In genomic region chr19:15464394-15465385, GRCh38 we compare ENCODE assay signal across 8 cellular contexts. TPM values are rescaled to one million over a fixed set of nuclear protein-coding genes. Genes with fewer than 3 reads are reported as not detected.
DNase-seq lines count a peak whose midpoint lies in the region; ATAC-seq, FAIRE-seq and TF ChIP-seq lines count a peak whose summit lies in the region.

RASAL3 (minus strand) TSS chr19:15464544; CDS start chr19:15464358, 186 bp downstream.

- H3K4me1 Mint-ChIP-seq in CD4-positive, alpha-beta T cell (ENCODE audit: low read depth), result peaks cover 66% of the 10 kb centered on the region

- H3K4me3 ChIP-seq in endothelial cell of umbilical vein (replicated peaks in 1 of 3; ENCODE audit: insufficient read depth in 1 of 3, low read depth in 1 of 3, low read length in 3 of 3), result peak within 1 kb of the TSS in 2 of 3 experiments; percentile 16 to 25

- ATAC-seq in CD4-positive, alpha-beta T cell (ENCODE audit: poor library complexity), result peak; percentile 41
- ATAC-seq in HG03196 (IDR thresholded peaks at IDR 0.05; ENCODE audit: unreplicated experiment) (peak; percentile 30), GM21360 (IDR thresholded peaks at IDR 0.05; ENCODE audit: unreplicated experiment) (no peak), HG03460 (IDR thresholded peaks at IDR 0.05; ENCODE audit: unreplicated experiment) (no peak)

- peak within 1 kb of the TSS; percentile 93 for H3K27ac ChIP-seq in CD4-positive, alpha-beta T cell (ENCODE audit: low read depth, low read length)
- no peak within 1 kb of the TSS for H3K27ac ChIP-seq in endothelial cell of umbilical vein (ENCODE audit: insufficient read depth, low read depth, low read length)

- peak within 1 kb of the TSS; percentile 98 for H3K27ac Mint-ChIP-seq in CD4-positive, alpha-beta T cell

- intact Hi-C loops in CD4-positive, alpha-beta T cell (cut with DNase I, micrococcal nuclease), result loop anchor here (5.0 to 10.0 kb wide), 4 partner anchors 47 to 93 kb away; partner anchors contain the start of gene AKAP8L (in 1 of the 2)
- intact Hi-C loops in endothelial cell of umbilical vein (cut with micrococcal nuclease), result loop anchor here (5.0 kb wide), 1 partner anchor 93 kb away; no protein-coding TSS in a partner anchor

- no peaks in the 10 kb centered on the region for H3K79me2 ChIP-seq in endothelial cell of umbilical vein (ENCODE audit: control insufficient read depth, insufficient read depth, low read length)

- peak; percentile 32 to 79 (median 63) for DNase-seq in CD4-positive, alpha-beta T cell
- DNase-seq in activated CD4-positive, alpha-beta T cell treated with anti-CD3 and anti-CD28 coated beads, Interleukin-2, amount 50 U/mL, for 24 hours (ENCODE audit: low read depth in 1 of 2, low spot score in 1 of 2), result peak; percentile 29 to 53
- DNase-seq in endothelial cell of umbilical vein (ENCODE audit: low read depth, low spot score) (no peak), GM03348 (ENCODE audit: low spot score) (no peak)
- peak; percentile 57 for DNase-seq in stimulated activated CD4-positive, alpha-beta T cell treated with anti-CD3 and anti-CD28 coated beads, Interleukin-1b, Interleukin-23, amount 100 ng/mL, for 48 hours

- H3K36me3 Mint-ChIP-seq in CD4-positive, alpha-beta T cell (ENCODE audit: low read depth), result peaks cover 41% of the 10 kb centered on the region

- H4K20me1 ChIP-seq in endothelial cell of umbilical vein (replicated peaks; ENCODE audit: control insufficient read depth, extremely low read depth, insufficient read depth, low read length), result no peaks in the 10 kb centered on the region

- no TSS peak for BruUV-seq in endothelial cell of umbilical vein (replicated peaks; lab: Mats Ljungman, UMichigan)

- POLR2A ChIA-PET in CD4-positive, alpha-beta T cell (lab: Charles Lee), result interaction anchor here (0.6 to 8.1 kb wide), 13 partner anchors 9 to 91 kb away, joined by 3 to 76 read pairs (median 10); partner anchors contain the start of genes AKAP8, AKAP8L and PGLYRP2
- POLR2A ChIA-PET in endothelial cell of umbilical vein (lab: Charles Lee), result no interaction called here

- H3K4me3 Mint-ChIP-seq in CD4-positive, alpha-beta T cell, result peak within 1 kb of the TSS; percentile 98

- dilution Hi-C loops in endothelial cell of umbilical vein (cut with MboI; ENCODE audit: extremely low pct_ligation_motif_present, low sequenced_read_pairs), result no loop called here

- H3K9me3 ChIP-seq in CD4-positive, alpha-beta T cell (ENCODE audit: control insufficient read depth, low read length), result no peaks in the 10 kb centered on the region
- H3K9me3 ChIP-seq in endothelial cell of umbilical vein (replicated peaks; ENCODE audit: control insufficient read depth, insufficient read depth, low read length), result no peaks in the 10 kb centered on the region

- H3K9ac ChIP-seq in endothelial cell of umbilical vein (replicated peaks; ENCODE audit: extremely low read depth, insufficient read depth, low read length), result no peak within 1 kb of the TSS

- peak within 1 kb of the TSS; percentile 84 for H2AFZ ChIP-seq in endothelial cell of umbilical vein (ENCODE audit: low read depth, low read length)

- H3K36me3 ChIP-seq in endothelial cell of umbilical vein (ENCODE audit: control insufficient read depth in 2 of 2, extremely low read depth in 1 of 2, insufficient read depth in 2 of 2, low read length in 2 of 2), result no peaks in the 10 kb centered on the region

- peak; percentile 31 for FAIRE-seq in endothelial cell of umbilical vein (lab: Jason Lieb, UNC)

- peak within 1 kb of the TSS; percentile 55 for H3K4me2 ChIP-seq in endothelial cell of umbilical vein (ENCODE audit: insufficient read depth, low read length)

- TF ChIP-seq CTCF in CD4-positive, alpha-beta T cell (IDR thresholded peaks at IDR 0.05), result no peak
- TF ChIP-seq CTCF in endothelial cell of umbilical vein (IDR thresholded peaks at IDR 0.05; ENCODE audit: extremely low read depth in 1 of 2, insufficient read depth in 1 of 2, low read depth in 1 of 2, low read length in 2 of 2), result no peak

- no peaks in the 10 kb centered on the region for H3K9me3 Mint-ChIP-seq in CD4-positive, alpha-beta T cell

- no peaks in the 10 kb centered on the region for H3K9me1 ChIP-seq in endothelial cell of umbilical vein (replicated peaks; ENCODE audit: control insufficient read depth, extremely low read depth, insufficient read depth, low read length)

- no peak for TF ChIP-seq POLR2A in endothelial cell of umbilical vein (IDR thresholded peaks at IDR 0.05; ENCODE audit: low read depth, low read length)

- H3K4me1 ChIP-seq in endothelial cell of umbilical vein (ENCODE audit: control insufficient read depth, extremely low read depth, insufficient read depth, low read length), result peaks cover 38% of the 10 kb centered on the region

- no peaks in the 10 kb centered on the region for H3K27me3 ChIP-seq in CD4-positive, alpha-beta T cell (ENCODE audit: control insufficient read depth, insufficient read depth, low read length)
- no peaks in the 10 kb centered on the region for H3K27me3 ChIP-seq in endothelial cell of umbilical vein (ENCODE audit: control insufficient read depth in 2 of 2, insufficient read depth in 2 of 2, low read length in 2 of 2)

- CTCF ChIA-PET in CD4-positive, alpha-beta T cell (lab: Charles Lee), result interaction anchor here (1.4 to 2.9 kb wide), 3 partner anchors 15 to 91 kb away, joined by 4 to 21 read pairs (median 5); partner anchors contain the start of gene AKAP8L
- CTCF ChIA-PET in endothelial cell of umbilical vein (lab: Charles Lee), result interaction anchor here (0.9 to 1.5 kb wide), 3 partner anchors 12 to 373 kb away, joined by 3 to 6 read pairs (median 3); partner anchors contain the start of gene AKAP8L

- no peaks in the 10 kb centered on the region for H3K27me3 Mint-ChIP-seq in CD4-positive, alpha-beta T cell

TF ChIP-seq in endothelial cell of umbilical vein, 7 proteins besides CTCF, POLR2A, EP300 and RAD21:
- TF ChIP-seq MYC (IDR thresholded peaks at IDR 0.05; ENCODE audit: low read depth, low read length) (no peak), EZH2 (IDR thresholded peaks at IDR 0.05; ENCODE audit: borderline replicate concordance, low read depth, low read length, severe bottlenecking) (no peak), MAX (IDR thresholded peaks at IDR 0.05; ENCODE audit: insufficient read depth, insufficient read length) (no peak), GATA2 (IDR thresholded peaks at IDR 0.05; ENCODE audit: insufficient read depth, insufficient read length, low read depth, low read length) (no peak), FOS (IDR thresholded peaks at IDR 0.05; ENCODE audit: borderline replicate concordance, insufficient read depth, low read length) (no peak), POLR2AphosphoS5 (IDR thresholded peaks at IDR 0.05; ENCODE audit: insufficient read depth, low read depth, low read length) (no peak), JUN (IDR thresholded peaks at IDR 0.05; ENCODE audit: borderline replicate concordance, insufficient read depth, insufficient read length, low read depth) (no peak)

RNA-seq across cellular contexts. Expression of gene RASAL3, which starts in this region (rescaled TPM):
- 10 to 100 TPM; 91.8 to 92.8 TPM for total RNA-seq in CD4-positive, alpha-beta T cell
- total RNA-seq in endothelial cell of umbilical vein, result 4.1 and 4.3 TPM in 2 replicates
- polyA plus RNA-seq in endothelial cell of umbilical vein, result 5.7 and 7.0 TPM in 2 replicates
- 2.7 and 3.1 TPM in 2 replicates for polyA plus RNA-seq in endothelial cell of umbilical vein (2011; cell fraction: cytosol; rRNA removed)
- polyA plus RNA-seq in endothelial cell of umbilical vein (2011; cell fraction: nucleus; rRNA removed), result 10.8 and 12.5 TPM in 2 replicates
- polyA plus RNA-seq in endothelial cell of umbilical vein (2012), result 6.6 and 16.4 TPM in 2 replicates
- 2.8 and 6.9 TPM in 2 replicates for polyA minus RNA-seq in endothelial cell of umbilical vein
- not detected for polyA minus RNA-seq in endothelial cell of umbilical vein (2011; cell fraction: cytosol; rRNA and poly(A)+ RNA removed)
- polyA minus RNA-seq in endothelial cell of umbilical vein (2011; cell fraction: nucleus; rRNA and poly(A)+ RNA removed), result 1.6 and 4.4 TPM in 2 replicates

Comparison
In these comparisons a context has a peak if more than half of its experiments do, and no peak if none do; other contexts are left out.
1. RNA of gene RASAL3 (total RNA-seq): 91.8 to 92.8 TPM in CD4-positive, alpha-beta T cell; 4.1 to 4.3 TPM in endothelial cell of umbilical vein; every median in the first group is over 10 times any median in the second.
2. ATAC-seq: peak in CD4-positive, alpha-beta T cell (single experiment) and HG03196 (single experiment); none in GM21360 (single experiment) and HG03460 (single experiment).
3. DNase-seq: peak in CD4-positive, alpha-beta T cell (10 of 10), activated CD4-positive, alpha-beta T cell treated with anti-CD3 and anti-CD28 coated beads, Interleukin-2, amount 50 U/mL, for 24 hours (2 of 2) and stimulated activated CD4-positive, alpha-beta T cell treated with anti-CD3 and anti-CD28 coated beads, Interleukin-1b, Interleukin-23, amount 100 ng/mL, for 48 hours (single experiment); none in endothelial cell of umbilical vein (single experiment) and GM03348 (single experiment).